ENCODE assay signal across 13 cellular contexts in genomic region chr3:11907667-11908660, GRCh38.
DNase-seq lines count a peak whose midpoint lies in the region; ATAC-seq and TF ChIP-seq lines count a peak whose summit lies in the region.
"Had no signal": no experiment of that assay in that cellular context is flagged by ENCODE, and none has a peak within 500 bp of the region (broad histone marks: within the 10 kb centered on the region; RNA-seq: fewer than 3 reads in every experiment).

No MANE protein-coding gene starts in this region.

- no peaks in the 10 kb centered on the region for H3K36me3 ChIP-seq in SK-N-SH (replicated peaks in 1 of 2; ENCODE audit: control insufficient read depth in 1 of 2, insufficient read depth in 2 of 2, low read length in 1 of 2)
- H3K36me3 ChIP-seq: vagina had no signal

- H3K27ac ChIP-seq in SK-N-SH (ENCODE audit: low read depth in 2 of 2, low read length in 1 of 2): no peak overlapping the region
- H3K27ac ChIP-seq: vagina had no signal

- H3K4me2 ChIP-seq in SK-N-SH: no peak overlapping the region

- CTCF ChIA-PET in SK-N-SH (lab: Yijun Ruan, JAX): no interaction called here

- no peaks in the 10 kb centered on the region for H3K9me3 ChIP-seq in SK-N-SH
- H3K9me3 ChIP-seq: vagina had no signal

- 23% methylated on average over 10 of the region's 14 CpGs for WGBS in SK-N-SH (ENCODE audit: low lambda C conversion rate)

- H3K27ac Mint-ChIP-seq in HFFc6: no peak overlapping the region
- H3K27ac Mint-ChIP-seq in effector memory CD8-positive, alpha-beta T cell: peak overlapping the region in 1 of 2 donors; percentile 84
- peak overlapping the region; percentile 59 for H3K27ac Mint-ChIP-seq in nephron progenitor cell
- H3K27ac Mint-ChIP-seq: natural killer cell treated with Interleukin-12 subunit alpha and Interleukin-12 subunit beta and Interleukin-15 and Interleukin-18, amount 100 ng/mL, for 72 hours had no signal

- H3K4me1 Mint-ChIP-seq in HFFc6 (ENCODE audit: low read depth) (no peaks in the 10 kb centered on the region; the same call in 1 of the 2 replicates), nephron progenitor cell (peaks cover 16% of the 10 kb centered on the region)
- H3K4me1 Mint-ChIP-seq in effector memory CD8-positive, alpha-beta T cell (ENCODE audit: low read depth in 2 of 2): peaks cover 20 to 25% of the 10 kb centered on the region in 2 donors

- no peaks in the 10 kb centered on the region for H3K79me2 ChIP-seq in SK-N-SH (ENCODE audit: insufficient read depth)

- TF ChIP-seq EP300 in SK-N-SH (IDR thresholded peaks at IDR 0.05; ENCODE audit: borderline replicate concordance in 1 of 2, low read depth in 1 of 2, low read length in 1 of 2): no peak

- POLR2A ChIA-PET in SK-N-SH (lab: Yijun Ruan, JAX): no interaction called here

- ATAC-seq in effector memory CD8-positive, alpha-beta T cell (replicated peaks): no peak
- no peak for ATAC-seq in HG03025 (IDR thresholded peaks at IDR 0.05; ENCODE audit: low FRiP score, unreplicated experiment)
- ATAC-seq: natural killer cell treated with Interleukin-12 subunit alpha and Interleukin-12 subunit beta and Interleukin-15 and Interleukin-18, amount 100 ng/mL, for 72 hours had no signal

- H4K20me1 ChIP-seq in SK-N-SH (ENCODE audit: insufficient read depth): no peaks in the 10 kb centered on the region

- no peaks in the 10 kb centered on the region for H3F3A ChIP-seq in SK-N-SH (replicated peaks; ENCODE audit: insufficient read depth)

- no peak overlapping the region for H3K9ac ChIP-seq in SK-N-SH

- peak; percentile 33 for DNase-seq in AG20443 (ENCODE audit: low spot score)
- DNase-seq in HFFc6: peak; percentile 6
- DNase-seq in effector memory CD8-positive, alpha-beta T cell: no peak
- peak; percentile 35 for DNase-seq in nephron progenitor cell
- DNase-seq in SK-N-SH: no peak
- no peak for DNase-seq in SW 1271 (lab: John Stamatoyannopoulos, UW)
- no peak for DNase-seq in NCI-H2029 (lab: John Stamatoyannopoulos, UW)
- DNase-seq: activated gamma-delta T cell treated with Interleukin-2 at 50 U/mL for 16 hours, NCI-H1048, NCI-H2171 treated with DMSO at 0.1 percent for 48 hours had no signal

- peaks cover 19% of the 10 kb centered on the region for H3K27me3 Mint-ChIP-seq in HFFc6 (ENCODE audit: insufficient read depth)
- peaks cover 0 to 31% of the 10 kb centered on the region in 2 donors for H3K27me3 Mint-ChIP-seq in effector memory CD8-positive, alpha-beta T cell
- H3K27me3 Mint-ChIP-seq in nephron progenitor cell (ENCODE audit: low read depth, poor library complexity): peaks cover 14% of the 10 kb centered on the region

- H3K4me3 ChIP-seq in SK-N-SH (ENCODE audit: low read depth in 2 of 2, low read length in 1 of 2): no peak overlapping the region
- H3K4me3 ChIP-seq: vagina had no signal

- H3K4me3 Mint-ChIP-seq in HFFc6 (no peak overlapping the region), nephron progenitor cell (peak overlapping the region; percentile 1)
- peak overlapping the region; percentile 75 to 77 for H3K4me3 Mint-ChIP-seq in effector memory CD8-positive, alpha-beta T cell
- H3K4me3 Mint-ChIP-seq: natural killer cell treated with Interleukin-12 subunit alpha and Interleukin-12 subunit beta and Interleukin-15 and Interleukin-18, amount 100 ng/mL, for 72 hours had no signal

- H3K36me3 Mint-ChIP-seq in HFFc6 (ENCODE audit: low read depth): no peaks in the 10 kb centered on the region
- no peaks in the 10 kb centered on the region for H3K36me3 Mint-ChIP-seq in effector memory CD8-positive, alpha-beta T cell (ENCODE audit: insufficient read depth)
- no peaks in the 10 kb centered on the region for H3K36me3 Mint-ChIP-seq in nephron progenitor cell (ENCODE audit: low read depth)
- H3K36me3 Mint-ChIP-seq: natural killer cell treated with Interleukin-12 subunit alpha and Interleukin-12 subunit beta and Interleukin-15 and Interleukin-18, amount 100 ng/mL, for 72 hours had no signal

- H3K27me3 ChIP-seq in SK-N-SH (ENCODE audit: insufficient read depth): no peaks in the 10 kb centered on the region
- H3K27me3 ChIP-seq: vagina had no signal

- H3K4me1 ChIP-seq in SK-N-SH (ENCODE audit: control insufficient read depth in 1 of 2, insufficient read depth in 2 of 2, low read depth in 1 of 2, low read length in 1 of 2): no peaks in the 10 kb centered on the region
- H3K4me1 ChIP-seq: vagina had no signal

- no peak overlapping the region for H2AFZ ChIP-seq in SK-N-SH (ENCODE audit: low read depth)

- H3K9me3 Mint-ChIP-seq in HFFc6 (no peaks in the 10 kb centered on the region; the same call in 1 of the 2 replicates), nephron progenitor cell (no peaks in the 10 kb centered on the region)
- no peaks in the 10 kb centered on the region for H3K9me3 Mint-ChIP-seq in effector memory CD8-positive, alpha-beta T cell
- H3K9me3 Mint-ChIP-seq: natural killer cell treated with Interleukin-12 subunit alpha and Interleukin-12 subunit beta and Interleukin-15 and Interleukin-18, amount 100 ng/mL, for 72 hours had no signal

- H3K9me2 ChIP-seq in SK-N-SH: no peaks in the 10 kb centered on the region

- TF ChIP-seq CTCF in HFFc6 (IDR thresholded peaks at IDR 0.05) (no peak), nephron progenitor cell (IDR thresholded peaks at IDR 0.05) (no peak), SK-N-SH (IDR thresholded peaks at IDR 0.05) (no peak)

- no peak for TF ChIP-seq RAD21 in SK-N-SH (IDR thresholded peaks at IDR 0.05; ENCODE audit: low read length)

TF ChIP-seq in SK-N-SH, 30 proteins besides CTCF, POLR2A, EP300 and RAD21:
- TF ChIP-seq, protein P1, sequence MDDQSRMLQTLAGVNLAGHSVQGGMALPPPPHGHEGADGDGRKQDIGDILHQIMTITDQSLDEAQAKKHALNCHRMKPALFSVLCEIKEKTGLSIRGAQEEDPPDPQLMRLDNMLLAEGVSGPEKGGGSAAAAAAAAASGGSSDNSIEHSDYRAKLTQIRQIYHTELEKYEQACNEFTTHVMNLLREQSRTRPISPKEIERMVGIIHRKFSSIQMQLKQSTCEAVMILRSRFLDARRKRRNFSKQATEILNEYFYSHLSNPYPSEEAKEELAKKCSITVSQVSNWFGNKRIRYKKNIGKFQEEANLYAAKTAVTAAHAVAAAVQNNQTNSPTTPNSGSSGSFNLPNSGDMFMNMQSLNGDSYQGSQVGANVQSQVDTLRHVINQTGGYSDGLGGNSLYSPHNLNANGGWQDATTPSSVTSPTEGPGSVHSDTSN (IDR thresholded peaks at IDR 0.05): no peak
- TF ChIP-seq NRF1 (IDR thresholded peaks at IDR 0.05; ENCODE audit: low read depth, low read length) (no peak), SMC3 (IDR thresholded peaks at IDR 0.05; ENCODE audit: low read depth, low read length) (no peak)

Comparison
In these comparisons a context has a peak if more than half of its experiments do, and no peak if none do; other contexts are left out.
1. DNase-seq: peak in AG20443 (single experiment), HFFc6 (single experiment) and nephron progenitor cell (single experiment); none in effector memory CD8-positive, alpha-beta T cell (0 of 3), SK-N-SH (single experiment), SW 1271 (0 of 2) and NCI-H2029 (single experiment).